Comparison of ENCODE assay signal across 10 cellular contexts in genomic region chr17:57940653-57941329, GRCh38. TPM values are rescaled to one million over a fixed set of nuclear protein-coding genes. Genes with fewer than 3 reads are reported as not detected.
DNase-seq lines count a peak whose midpoint lies in the region; ATAC-seq and TF ChIP-seq lines count a peak whose summit lies in the region.
"Had no signal": no experiment of that assay in that cellular context is flagged by ENCODE, and none has a peak within 500 bp of the region (broad histone marks: within the 10 kb centered on the region; RNA-seq: fewer than 3 reads in every experiment).

No MANE protein-coding gene starts in this region.

- no peaks in the 10 kb centered on the region for H3K9me3 Mint-ChIP-seq in activated B cell treated with CpG ODN at 0.5 μM for 24 hours
- H3K9me3 Mint-ChIP-seq in T-cell, result no peaks in the 10 kb centered on the region
- no peaks in the 10 kb centered on the region for H3K9me3 Mint-ChIP-seq in CD4-positive, alpha-beta memory T cell
- H3K9me3 Mint-ChIP-seq: central memory CD8-positive, alpha-beta T cell had no signal

- H3K79me2 ChIP-seq in KMS-11 (ENCODE audit: insufficient read depth, low read depth), result no peaks in the 10 kb centered on the region

- H3K4me1 ChIP-seq in KMS-11 (ENCODE audit: low read depth, poor library complexity, severe bottlenecking) (peaks cover 51% of the 10 kb centered on the region), muscle layer of colon (ENCODE audit: insufficient read depth, low read length) (peaks cover 94% of the 10 kb centered on the region)
- H3K4me1 ChIP-seq in CD4-positive, alpha-beta memory T cell (ENCODE audit: insufficient read depth, low read length), result no peaks in the 10 kb centered on the region

- H3K4me3 Mint-ChIP-seq in activated B cell treated with CpG ODN at 0.5 μM for 24 hours (peak overlapping the region; percentile 50), T-cell (no peak overlapping the region)
- H3K4me3 Mint-ChIP-seq in CD4-positive, alpha-beta memory T cell, result no peak overlapping the region
- H3K4me3 Mint-ChIP-seq: central memory CD8-positive, alpha-beta T cell had no signal

- POLR2A ChIA-PET in activated B cell treated with CpG ODN at 0.5 μM for 24 hours (lab: Charles Lee) (interaction anchor here (0.6 to 3.4 kb wide), 10 partner anchors 10 to 583 kb away, joined by 3 to 35 read pairs (median 4); partner anchors contain the start of genes CUEDC1, MRPS23 and VEZF1), T-cell (lab: Charles Lee) (interaction anchor here in 1 of 2 donors (0.5 kb wide), 1 partner anchor 94 kb away, joined by 4 read pairs; no protein-coding TSS in a partner anchor)
- POLR2A ChIA-PET in CD4-positive, alpha-beta memory T cell (lab: Charles Lee; ENCODE audit: partially characterized antibody), result no interaction called here

- H3K27me3 ChIP-seq in KMS-11 (ENCODE audit: insufficient read depth, low read depth) (peaks cover 25% of the 10 kb centered on the region), muscle layer of colon (ENCODE audit: control insufficient read depth in 1 of 2, insufficient read depth in 2 of 2, low read length in 2 of 2) (no peaks in the 10 kb centered on the region)
- H3K27me3 ChIP-seq in CD4-positive, alpha-beta memory T cell (ENCODE audit: insufficient read depth, low read length), result peaks cover 6% of the 10 kb centered on the region

- H3K27ac ChIP-seq in KMS-11 (no peak overlapping the region), muscle layer of colon (ENCODE audit: low read depth, low read length) (peak overlapping the region; percentile 96)
- no peak overlapping the region for H3K27ac ChIP-seq in CD4-positive, alpha-beta memory T cell (ENCODE audit: low read depth, low read length)

- H3K4me3 ChIP-seq in KMS-11 (IDR thresholded peaks at IDR 0.05; ENCODE audit: insufficient read depth, low read depth, low read length), result no peak overlapping the region
- peak overlapping the region in 1 of 2 donors; percentile 4 for H3K4me3 ChIP-seq in muscle layer of colon (ENCODE audit: low read depth in 1 of 2, low read length in 2 of 2)
- no peak overlapping the region for H3K4me3 ChIP-seq in CD4-positive, alpha-beta memory T cell (ENCODE audit: low read length in 2 of 2)
- H3K4me3 ChIP-seq: skin epidermis had no signal

- H2AFZ ChIP-seq in KMS-11 (ENCODE audit: low read depth), result no peak overlapping the region

- peaks cover 34% of the 10 kb centered on the region for H3K4me1 Mint-ChIP-seq in activated B cell treated with CpG ODN at 0.5 μM for 24 hours
- peaks cover 7 to 11% (median 11%) of the 10 kb centered on the region in 3 donors for H3K4me1 Mint-ChIP-seq in T-cell
- H3K4me1 Mint-ChIP-seq in CD4-positive, alpha-beta memory T cell, result peaks cover 0 to 5% (median 1%) of the 10 kb centered on the region in 4 donors

- TF ChIP-seq CTCF in KMS-11 (conservative IDR thresholded peaks at IDR 0.05; ENCODE audit: low read depth, low read length) (no peak), activated B cell treated with CpG ODN at 0.5 μM for 24 hours (IDR thresholded peaks at IDR 0.05) (no peak)

- intact Hi-C loops in activated B cell treated with CpG ODN at 0.5 μM for 24 hours (cut with micrococcal nuclease), result loop anchor here (1.0 kb wide), 1 partner anchor 16 kb away; no protein-coding TSS in a partner anchor
- intact Hi-C loops in CD4-positive, alpha-beta memory T cell (cut with micrococcal nuclease), result no loop called here

- H3K36me3 Mint-ChIP-seq in activated B cell treated with CpG ODN at 0.5 μM for 24 hours (ENCODE audit: low read depth) (no peaks in the 10 kb centered on the region), T-cell (no peaks in the 10 kb centered on the region)
- H3K36me3 Mint-ChIP-seq in CD4-positive, alpha-beta memory T cell, result no peaks in the 10 kb centered on the region

- H3K27ac Mint-ChIP-seq in activated B cell treated with CpG ODN at 0.5 μM for 24 hours (peak overlapping the region; percentile 56), T-cell (no peak overlapping the region)
- H3K27ac Mint-ChIP-seq in CD4-positive, alpha-beta memory T cell, result no peak overlapping the region

- DNase-seq in COR-L47 (lab: John Stamatoyannopoulos, UW) (peak; percentile 38), activated B cell treated with CpG ODN at 0.5 μM for 24 hours (peak; percentile 26), NCI-H226 (no peak), T-cell (no peak)
- no peak for DNase-seq in CD4-positive, alpha-beta memory T cell

- ATAC-seq in activated B cell treated with CpG ODN at 0.5 μM for 24 hours (ENCODE audit: low read depth) (peak; percentile 21), T-cell (replicated peaks in 1 of 4) (no peak), GM21528 (IDR thresholded peaks at IDR 0.05; ENCODE audit: low FRiP score, unreplicated experiment) (no peak)

- H3K36me3 ChIP-seq in KMS-11 (ENCODE audit: insufficient read depth) (no peaks in the 10 kb centered on the region), muscle layer of colon (ENCODE audit: insufficient read depth, low read length) (no peaks in the 10 kb centered on the region)
- H3K36me3 ChIP-seq in CD4-positive, alpha-beta memory T cell (ENCODE audit: insufficient read depth, low read length), result no peaks in the 10 kb centered on the region

- no peaks in the 10 kb centered on the region for H3K9me3 ChIP-seq in muscle layer of colon (ENCODE audit: low read length)
- H3K9me3 ChIP-seq in CD4-positive, alpha-beta memory T cell (ENCODE audit: control insufficient read depth in 1 of 2, low read length in 2 of 2), result no peaks in the 10 kb centered on the region

- H3K27me3 Mint-ChIP-seq in activated B cell treated with CpG ODN at 0.5 μM for 24 hours (peaks cover 41% of the 10 kb centered on the region), T-cell (peaks cover 4 to 11% of the 10 kb centered on the region in 2 donors)
- peaks cover 2 to 14% of the 10 kb centered on the region in 2 donors for H3K27me3 Mint-ChIP-seq in CD4-positive, alpha-beta memory T cell

- H3K9ac ChIP-seq in KMS-11, result no peak overlapping the region
- H3K9ac ChIP-seq in muscle layer of colon (ENCODE audit: low read length), result peak overlapping the region; percentile 12

- H3K4me2 ChIP-seq in KMS-11, result peak overlapping the region; percentile 61; the same call in 1 of the 2 replicates

- no peaks in the 10 kb centered on the region for H4K20me1 ChIP-seq in KMS-11 (ENCODE audit: insufficient read depth)

- CTCF ChIA-PET in activated B cell treated with CpG ODN at 0.5 μM for 24 hours (lab: Charles Lee) (interaction anchor here (0.9 to 1.7 kb wide), 5 partner anchors 15 to 56 kb away, joined by 3 to 5 read pairs (median 4); partner anchors contain the start of gene CUEDC1), T-cell (lab: Charles Lee) (no interaction called here)
- CTCF ChIA-PET in CD4-positive, alpha-beta memory T cell (lab: Charles Lee; ENCODE audit: partially characterized antibody), result interaction anchor here (1.2 to 2.2 kb wide), 3 partner anchors 8 to 59 kb away, joined by 3 to 5 read pairs (median 4); no protein-coding TSS in a partner anchor

RNA-seq across cellular contexts. Expression of gene CUEDC1, which starts 14.4 kb away (rescaled TPM):
- total RNA-seq in activated B cell treated with CpG ODN at 0.5 μM for 24 hours (not detected in 2 replicates), T-cell (1 to 10 TPM in 1 of 5 donors, under 1 TPM in 3, not detected in 1; 0.33 to 1.4 (median 0.74) TPM)
- under 1 TPM; 0.61 to 0.90 TPM for total RNA-seq in CD4-positive, alpha-beta memory T cell
- polyA plus RNA-seq in CD4-positive, alpha-beta memory T cell, result not detected

RNA-seq across cellular contexts. Expression of gene VEZF1, which starts 47.3 kb away (rescaled TPM):
- total RNA-seq in activated B cell treated with CpG ODN at 0.5 μM for 24 hours (40.5 and 45.1 TPM in 2 replicates), T-cell (10 to 100 TPM; 43.1 to 68.1 (median 63.8) TPM)
- total RNA-seq in CD4-positive, alpha-beta memory T cell, result 10 to 100 TPM; 76.0 to 76.6 TPM
- 10 to 100 TPM; 30.6 to 50.2 TPM for polyA plus RNA-seq in CD4-positive, alpha-beta memory T cell

Comparison
In these comparisons a context has a peak if more than half of its experiments do, and no peak if none do; other contexts are left out.
1. DNase-seq: peak in COR-L47 (single experiment) and activated B cell treated with CpG ODN at 0.5 μM for 24 hours (single experiment); none in NCI-H226 (single experiment), T-cell (0 of 34) and CD4-positive, alpha-beta memory T cell (0 of 5).
2. CTCF ChIA-PET loops: an anchor here in activated B cell treated with CpG ODN at 0.5 μM for 24 hours (0.9 to 1.7 kb wide) and CD4-positive, alpha-beta memory T cell (1.2 to 2.2 kb wide); none called in T-cell.